8 cellular contexts compared by ENCODE assay signal in genomic region chr12:8242881-8243681, GRCh38. TPM values are rescaled to one million over a fixed set of nuclear protein-coding genes. Genes with fewer than 3 reads are reported as not detected.
DNase-seq lines count a peak whose midpoint lies in the region; ATAC-seq, FAIRE-seq and TF ChIP-seq lines count a peak whose summit lies in the region.
"Not testable (repeated sequence)": the region's sequence is repeated elsewhere in the genome, so short reads cannot be mapped to it uniquely, and the experiment has no call there.

No MANE protein-coding gene starts in this region.

- not testable (repeated sequence) for H3K27me3 ChIP-seq in Peyer's patch

- peak; percentile 54 for DNase-seq in D721Med (ENCODE audit: insufficient read length, low spot score)
- peak; percentile 99 for DNase-seq in Peyer's patch
- peak; percentile 100 for DNase-seq in activated T-cell treated with anti-CD3 and anti-CD28 coated beads, Interleukin-2, amount 50 U/mL, for 48 hours
- DNase-seq in erythroblast (lab: John Stamatoyannopoulos, UW) = peak; percentile 96 to 98
- peak; percentile 99 for DNase-seq in mucosa of gallbladder (ENCODE audit: low spot score)
- DNase-seq in stimulated activated CD8-positive, alpha-beta memory T cell treated with anti-CD3 and anti-CD28 coated beads, Interleukin-2, amount 100 ng/mL, for 1 hour (ENCODE audit: low read depth in 2 of 2) = peak; percentile 99 to 100

- FAIRE-seq in D721Med (lab: Jason Lieb, UNC) = not testable (repeated sequence)

- ATAC-seq in GM21717 (IDR thresholded peaks at IDR 0.05; ENCODE audit: unreplicated experiment) = peak; percentile 69

- H3K27ac ChIP-seq in KOPT-K1 (ENCODE audit: low read depth, low read length, poor library complexity, severe bottlenecking) = peak overlapping the region; percentile 53
- H3K27ac ChIP-seq in Peyer's patch = peak overlapping the region; percentile 86 to 97 (median 89)

- not testable (repeated sequence) for H3K36me3 ChIP-seq in KOPT-K1 (ENCODE audit: insufficient read depth, low read length); Peyer's patch

- H3K4me1 ChIP-seq in Peyer's patch = not testable (repeated sequence)

- not testable (repeated sequence) for TF ChIP-seq CTCF in D721Med (IDR thresholded peaks at IDR 0.05; ENCODE audit: insufficient read depth, missing control alignments); Peyer's patch (IDR thresholded peaks at IDR 0.05)

- H3K9me3 ChIP-seq in KOPT-K1 (ENCODE audit: insufficient read depth, low read length, poor library complexity, severe bottlenecking); Peyer's patch: not testable (repeated sequence)

- H3K4me3 ChIP-seq in Peyer's patch = peak overlapping the region; percentile 67 to 92 (median 84)

- peak in 1 of 2 donors; percentile 3 for TF ChIP-seq POLR2A in Peyer's patch (IDR thresholded peaks at IDR 0.05)
- TF ChIP-seq POLR2A in erythroblast (IDR thresholded peaks at IDR 0.05; ENCODE audit: low read length) = not testable (repeated sequence)

RNA-seq across cellular contexts. Expression of gene FAM90A1, which starts 15.7 kb away (rescaled TPM):
- total RNA-seq in Peyer's patch (1 to 10 TPM in 1 of 4 donors, not detected in 3; 5.8 TPM), mucosa of gallbladder (0.29 TPM)

Comparison
In these comparisons a context has a peak if more than half of its experiments do, and no peak if none do; other contexts are left out.
1. Peak in every context shown above with its lines: DNase-seq, ATAC-seq, H3K4me3 ChIP-seq and H3K27ac ChIP-seq.